ENCODE assay signal across 1 cellular context in the genomic region with DNA sequence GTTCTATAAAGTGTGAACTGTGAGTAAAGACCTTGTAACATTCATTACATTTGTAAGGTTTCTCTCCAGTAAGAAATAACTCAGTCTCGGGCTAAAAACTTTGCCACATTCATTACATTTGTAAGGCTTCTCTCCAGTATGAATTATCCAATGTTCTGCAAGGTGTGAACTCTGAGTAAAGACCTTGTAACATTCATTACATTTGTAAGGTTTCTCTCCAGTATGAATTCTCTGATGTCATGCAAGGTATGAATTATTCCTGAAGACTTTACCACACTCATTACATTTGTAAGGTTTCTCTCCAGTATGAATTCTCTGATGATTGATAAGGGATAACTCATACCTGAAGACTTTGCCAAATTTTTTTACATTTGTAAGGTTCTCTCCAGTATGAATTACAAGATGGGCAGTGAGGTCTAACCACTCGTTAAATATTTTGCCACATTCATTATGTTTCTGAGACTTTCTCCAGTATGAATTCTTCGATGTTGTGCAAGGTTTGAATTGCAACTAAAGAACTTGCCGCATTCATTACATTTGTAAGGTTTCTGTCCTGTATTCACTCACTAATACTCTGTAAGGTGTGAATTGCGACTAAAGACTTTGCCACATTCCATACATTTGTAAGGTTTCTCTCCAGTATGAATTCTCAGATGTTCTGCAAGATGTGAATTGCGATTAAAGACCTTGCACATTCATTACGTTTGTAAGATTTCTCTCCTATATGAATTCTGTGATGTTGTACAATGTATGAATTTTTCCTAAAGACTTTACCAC.
TF ChIP-seq lines count a peak whose summit lies in the region.

No MANE protein-coding gene starts in this region.

TF ChIP-seq in GM12878, 131 proteins besides CTCF, POLR2A, EP300 and RAD21:
- TF ChIP-seq POU2F2 (IDR thresholded peaks at IDR 0.05; ENCODE audit: borderline replicate concordance, low read depth, low read length) (no peak), ZNF274 (IDR thresholded peaks at IDR 0.05; ENCODE audit: insufficient read depth, insufficient read length) (peak; percentile 80)
